17 cellular contexts compared by ENCODE assay signal in genomic region chr1:116482490-116482889, GRCh38.
"Had no signal": no experiment of that assay in that cellular context is flagged by ENCODE, and none has a peak within 500 bp of the region (broad histone marks: within the 10 kb centered on the region; RNA-seq: fewer than 3 reads in every experiment).

No MANE protein-coding gene starts in this region.

- H3K4me3 ChIP-seq: dorsolateral prefrontal cortex, heart right ventricle, neural progenitor cell, pancreas, tibial nerve had no signal

- H3K36me3 ChIP-seq: heart right ventricle, neural progenitor cell, pancreas, tibial nerve had no signal

- H3K27ac ChIP-seq: dorsolateral prefrontal cortex, neural progenitor cell had no signal

- H3K9ac ChIP-seq: neural progenitor cell had no signal

- H3K4me2 ChIP-seq: neural progenitor cell had no signal

- H2AFZ ChIP-seq: neural progenitor cell had no signal

- H3K27me3 ChIP-seq: dorsolateral prefrontal cortex, heart right ventricle, neural progenitor cell, pancreas, tibial nerve had no signal

- H3K9me3 ChIP-seq: heart right ventricle, pancreas, tibial nerve had no signal

- DNase-seq: cortex of kidney; dorsolateral prefrontal cortex; effector memory CD4-positive, alpha-beta T cell; heart right ventricle; immature natural killer cell; left cardiac atrium; mammary epithelial cell; nucleus accumbens; pancreas; right cardiac atrium; stimulated activated CD4-positive, alpha-beta T cell treated with anti-CD3 and anti-CD28 coated beads, Interleukin-1b, Interleukin-23, amount 100 ng/mL, for 48 hours; stimulated activated CD4-positive, alpha-beta T cell treated with anti-CD3 and anti-CD28 coated beads, Interleukin-4, amount 100 ng/mL, for 24 hours had no signal

- ATAC-seq: esophagus mucosa; heart right ventricle; left cardiac atrium; natural killer cell treated with Interleukin-12 subunit alpha and Interleukin-12 subunit beta and Interleukin-15 and Interleukin-18, amount 100 ng/mL, for 72 hours; right cardiac atrium; stimulated activated memory B cell treated with anti-CD40 and anti-IgM and Interleukin-4, amounts not matched to agents 10 μg/mL and 1 μg/mL and 100 μg/mL, for 72 hours had no signal
